In the genomic region with DNA sequence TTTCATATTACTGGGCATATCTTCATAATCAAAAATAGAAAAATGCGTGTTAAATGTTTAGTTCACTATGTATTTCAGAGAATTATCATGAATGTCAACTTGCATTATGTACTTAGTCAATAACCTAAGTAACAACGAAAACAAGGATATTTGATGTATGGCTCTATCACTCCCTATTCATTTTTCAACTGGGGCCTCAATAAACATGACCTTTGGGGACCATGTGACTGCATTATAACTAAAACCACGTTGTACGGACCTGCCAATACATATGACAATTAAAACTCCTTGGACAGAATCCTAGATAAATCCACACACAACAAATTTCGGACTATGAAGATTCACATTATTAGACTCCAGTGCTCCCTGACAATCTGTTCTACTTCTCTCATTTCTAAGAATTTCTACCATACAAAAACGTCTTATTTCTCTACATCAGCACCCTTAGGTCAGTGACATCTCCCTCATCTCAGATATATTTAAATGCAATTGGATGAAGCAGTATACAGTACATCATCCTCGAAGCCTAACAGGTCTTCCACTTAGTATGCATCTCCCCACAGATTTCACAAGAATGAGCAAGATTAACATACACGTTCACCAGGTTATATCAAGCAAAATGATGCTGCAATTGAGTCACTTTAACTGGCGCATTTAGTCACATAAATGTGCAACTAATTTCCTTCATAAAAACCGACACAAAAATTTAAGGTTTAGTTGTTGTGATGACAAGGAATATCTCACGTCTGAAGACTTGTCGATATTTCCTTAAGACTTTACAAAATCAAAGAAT, we compare ENCODE assay signal across 8 cellular contexts. TPM values are rescaled to one million over a fixed set of nuclear protein-coding genes. Genes with fewer than 3 reads are reported as not detected.
DNase-seq lines count a peak whose midpoint lies in the region; ATAC-seq and TF ChIP-seq lines count a peak whose summit lies in the region.

No MANE protein-coding gene starts in this region.

- ATAC-seq in activated T-cell treated with anti-CD3 and anti-CD28 coated beads, Interleukin-2, amount 50 U/mL, for 72 hours (replicated peaks in 1 of 2), result peak in 1 of 2 donors; percentile 11
- no peak for ATAC-seq in activated naive CD8-positive, alpha-beta T cell treated with anti-CD3 and anti-CD28 coated beads, Interleukin-2, amount 10 ng/mL, durations not matched to agents 7 days and 5 days (ENCODE audit: low read depth)
- ATAC-seq in HG02759 (IDR thresholded peaks at IDR 0.05; ENCODE audit: unreplicated experiment), result no peak

- no peak for TF ChIP-seq POLR2A in thyroid gland (IDR thresholded peaks at IDR 0.05)

- no peak for DNase-seq in activated T-cell treated with anti-CD3 and anti-CD28 coated beads, Interleukin-2, amount 50 U/mL, for 72 hours
- no peak for DNase-seq in activated T-cell treated with anti-CD3 and anti-CD28 coated beads, Interleukin-2, amount 50 U/mL, for 48 hours
- no peak for DNase-seq in activated naive CD8-positive, alpha-beta T cell treated with anti-CD3 and anti-CD28 coated beads, Interleukin-2, amount 10 ng/mL, durations not matched to agents 7 days and 5 days
- DNase-seq in kidney epithelial cell (ENCODE audit: low read depth), result no peak
- no peak for DNase-seq in thyroid gland
- no peak for DNase-seq in NCI-H748 treated with DMSO at 0.1 percent for 48 hours (lab: John Stamatoyannopoulos, UW)
- no peak for DNase-seq in G401 (ENCODE audit: low spot score)

- H3K4me1 Mint-ChIP-seq in activated T-cell treated with anti-CD3 and anti-CD28 coated beads, Interleukin-2, amount 50 U/mL, for 72 hours (ENCODE audit: low read depth), result peaks cover 65% of the 10 kb centered on the region
- peaks cover 49% of the 10 kb centered on the region for H3K4me1 Mint-ChIP-seq in activated naive CD8-positive, alpha-beta T cell treated with anti-CD3 and anti-CD28 coated beads, Interleukin-2, amount 10 ng/mL, durations not matched to agents 7 days and 5 days

- H3K36me3 ChIP-seq in kidney epithelial cell (ENCODE audit: control insufficient read depth, insufficient read depth, low read length) (no peaks in the 10 kb centered on the region), thyroid gland (no peaks in the 10 kb centered on the region)

- H3K27me3 Mint-ChIP-seq in activated T-cell treated with anti-CD3 and anti-CD28 coated beads, Interleukin-2, amount 50 U/mL, for 72 hours (ENCODE audit: low read depth), result no peaks in the 10 kb centered on the region
- no peaks in the 10 kb centered on the region for H3K27me3 Mint-ChIP-seq in activated naive CD8-positive, alpha-beta T cell treated with anti-CD3 and anti-CD28 coated beads, Interleukin-2, amount 10 ng/mL, durations not matched to agents 7 days and 5 days

- peaks cover 17 to 18% of the 10 kb centered on the region in 2 donors for H3K4me1 ChIP-seq in thyroid gland

- H3K9me3 Mint-ChIP-seq in activated T-cell treated with anti-CD3 and anti-CD28 coated beads, Interleukin-2, amount 50 U/mL, for 72 hours, result no peaks in the 10 kb centered on the region
- no peaks in the 10 kb centered on the region for H3K9me3 Mint-ChIP-seq in activated naive CD8-positive, alpha-beta T cell treated with anti-CD3 and anti-CD28 coated beads, Interleukin-2, amount 10 ng/mL, durations not matched to agents 7 days and 5 days

- H3K36me3 Mint-ChIP-seq in activated T-cell treated with anti-CD3 and anti-CD28 coated beads, Interleukin-2, amount 50 U/mL, for 72 hours (ENCODE audit: insufficient read depth in 2 of 2), result peaks cover 8 to 10% of the 10 kb centered on the region in 2 donors
- H3K36me3 Mint-ChIP-seq in activated naive CD8-positive, alpha-beta T cell treated with anti-CD3 and anti-CD28 coated beads, Interleukin-2, amount 10 ng/mL, durations not matched to agents 7 days and 5 days, result peaks cover 2% of the 10 kb centered on the region

- TF ChIP-seq CTCF in kidney epithelial cell (IDR thresholded peaks at IDR 0.05; ENCODE audit: insufficient read depth, low read length, poor library complexity, severe bottlenecking), result no peak
- TF ChIP-seq CTCF in thyroid gland (IDR thresholded peaks at IDR 0.05), result no peak

- H3K4me3 Mint-ChIP-seq in activated T-cell treated with anti-CD3 and anti-CD28 coated beads, Interleukin-2, amount 50 U/mL, for 72 hours, result peak overlapping the region; percentile 94 to 99
- H3K4me3 Mint-ChIP-seq in activated naive CD8-positive, alpha-beta T cell treated with anti-CD3 and anti-CD28 coated beads, Interleukin-2, amount 10 ng/mL, durations not matched to agents 7 days and 5 days, result peak overlapping the region; percentile 93

- intact Hi-C loops in thyroid gland (cut with DNase I), result no loop called here

- no peaks in the 10 kb centered on the region for H3K27me3 ChIP-seq in kidney epithelial cell (ENCODE audit: control insufficient read depth, insufficient read depth, low read length)
- no peaks in the 10 kb centered on the region for H3K27me3 ChIP-seq in thyroid gland

- in situ Hi-C loops in G401 (cut with HindIII; ENCODE audit: low sequenced_read_pairs), result no loop called here

- WGBS in thyroid gland, 2 donors, result 26 to 36% methylated on average over 12 of the region's 12 CpGs

- H3K4me3 ChIP-seq in kidney epithelial cell (ENCODE audit: low read depth, low read length) (peak overlapping the region; percentile 76), thyroid gland (replicated peaks in 1 of 3) (peak overlapping the region in 2 of 3 donors; percentile 94 to 100)

- H3K27ac ChIP-seq in thyroid gland, result no peak overlapping the region

- no peaks in the 10 kb centered on the region for H3K9me3 ChIP-seq in thyroid gland

- POLR2A ChIA-PET in activated naive CD8-positive, alpha-beta T cell treated with anti-CD3 and anti-CD28 coated beads, Interleukin-2, amount 10 ng/mL, durations not matched to agents 7 days and 5 days (lab: Charles Lee), result interaction anchor here (0.7 to 2.2 kb wide), 7 partner anchors 8 to 513 kb away, joined by 3 to 6 read pairs (median 4); a partner anchor contains a TSS

- peak overlapping the region; percentile 100 for H3K27ac Mint-ChIP-seq in activated T-cell treated with anti-CD3 and anti-CD28 coated beads, Interleukin-2, amount 50 U/mL, for 72 hours
- peak overlapping the region; percentile 85 for H3K27ac Mint-ChIP-seq in activated naive CD8-positive, alpha-beta T cell treated with anti-CD3 and anti-CD28 coated beads, Interleukin-2, amount 10 ng/mL, durations not matched to agents 7 days and 5 days

RNA-seq across cellular contexts. Expression of a gene that starts 1.5 kb away (rescaled TPM):
- 100 to 1,000 TPM; 116 to 125 TPM for total RNA-seq in activated T-cell treated with anti-CD3 and anti-CD28 coated beads, Interleukin-2, amount 50 U/mL, for 72 hours
- 100 to 1,000 TPM; 121 to 127 TPM for total RNA-seq in activated naive CD8-positive, alpha-beta T cell treated with anti-CD3 and anti-CD28 coated beads, Interleukin-2, amount 10 ng/mL, durations not matched to agents 7 days and 5 days
- total RNA-seq in kidney epithelial cell, result 59.6 and 68.7 TPM in 2 replicates
- total RNA-seq in thyroid gland, result 10 to 100 TPM; 22.3 to 55.9 (median 30.8) TPM
- 116 and 119 TPM in 2 replicates for total RNA-seq in G401 (2014; rRNA removed; shearing (Covaris generic))

RNA-seq across cellular contexts. Expression of a gene that starts 27.1 kb away (rescaled TPM):
- total RNA-seq in activated T-cell treated with anti-CD3 and anti-CD28 coated beads, Interleukin-2, amount 50 U/mL, for 72 hours, result 10 to 100 TPM; 54.2 to 68.3 TPM
- 10 to 100 TPM; 47.4 to 50.2 TPM for total RNA-seq in activated naive CD8-positive, alpha-beta T cell treated with anti-CD3 and anti-CD28 coated beads, Interleukin-2, amount 10 ng/mL, durations not matched to agents 7 days and 5 days
- total RNA-seq in kidney epithelial cell, result 74.3 and 95.1 TPM in 2 replicates
- 10 to 100 TPM; 42.1 to 71.8 (median 64.0) TPM for total RNA-seq in thyroid gland
- total RNA-seq in G401 (2014; rRNA removed; shearing (Covaris generic)), result 159 and 173 TPM in 2 replicates
